In genomic region chr20:51985753-51986152, GRCh38 we compare ENCODE assay signal across 17 cellular contexts.
DNase-seq lines count a peak whose midpoint lies in the region; ATAC-seq and TF ChIP-seq lines count a peak whose summit lies in the region.
"Had no signal": no experiment of that assay in that cellular context is flagged by ENCODE, and none has a peak within 500 bp of the region (broad histone marks: within the 10 kb centered on the region; RNA-seq: fewer than 3 reads in every experiment).

No MANE protein-coding gene starts in this region.

- 100% methylated on average over 6 of the region's 11 CpGs for WGBS in mammary epithelial cell (ENCODE audit: low coverage, missing lambda C conversion rate)
- WGBS in transverse colon (ENCODE audit: low coverage in 1 of 2), 2 donors = 92 to 98% methylated on average over 8 to 11 of the region's 11 CpGs
- WGBS in psoas muscle, 3 donors = 94 to 95% (median 94%) methylated on average over 11 of the region's 11 CpGs

- POLR2A ChIA-PET in MCF 10A (lab: Yijun Ruan, JAX) = interaction anchor here (0.7 to 2.0 kb wide), 14 partner anchors 10 to 1028 kb away, joined by 3 to 11 read pairs (median 5); partner anchors contain the start of genes ATP9A, DPM1 and MOCS3

- no peak overlapping the region for H3K4me3 ChIP-seq in mammary epithelial cell (replicated peaks in 1 of 3; ENCODE audit: insufficient read depth in 1 of 3, low read depth in 2 of 3, low read length in 3 of 3)
- H3K4me3 ChIP-seq in breast epithelium = no peak overlapping the region
- H3K4me3 ChIP-seq in transverse colon = no peak overlapping the region
- no peak overlapping the region for H3K4me3 ChIP-seq in psoas muscle
- H3K4me3 ChIP-seq: thyroid gland had no signal

- no peak for TF ChIP-seq CTCF in MCF 10A (IDR thresholded peaks at IDR 0.05; ENCODE audit: unreplicated experiment)
- no peak for TF ChIP-seq CTCF in mammary epithelial cell (conservative IDR thresholded peaks at IDR 0.05 in 1 of 2, IDR thresholded peaks at IDR 0.05 in 1 of 2; ENCODE audit: extremely low read depth in 1 of 2, insufficient read depth in 1 of 2, low read depth in 1 of 2, low read length in 2 of 2)
- TF ChIP-seq CTCF in breast epithelium (IDR thresholded peaks at IDR 0.05) = no peak
- TF ChIP-seq CTCF in mesothelial cell of epicardium (IDR thresholded peaks at IDR 0.05; ENCODE audit: unreplicated experiment) = no peak
- no peak for TF ChIP-seq CTCF in transverse colon (IDR thresholded peaks at IDR 0.05)
- TF ChIP-seq CTCF in psoas muscle (IDR thresholded peaks at IDR 0.05) = no peak

- no peaks in the 10 kb centered on the region for H3K79me2 ChIP-seq in mammary epithelial cell (ENCODE audit: insufficient read depth, low read length)

- H3K27ac Mint-ChIP-seq in MCF 10A (ENCODE audit: low read depth, unreplicated experiment) (peak overlapping the region; percentile 93), mesothelial cell of epicardium (peak overlapping the region; percentile 87)
- H3K27ac Mint-ChIP-seq: activated CD4-positive, alpha-beta memory T cell treated with anti-CD3 and anti-CD28 coated beads, Interleukin-2, amount 10 ng/mL, durations not matched to agents 7 days and 5 days; CD4-positive, CD25-positive, alpha-beta regulatory T cell had no signal

- H3K9ac ChIP-seq in mammary epithelial cell (ENCODE audit: insufficient read depth, low read length) = no peak overlapping the region

- H2AFZ ChIP-seq in mammary epithelial cell (ENCODE audit: low read depth, low read length) = no peak overlapping the region

- CTCF ChIA-PET in MCF 10A (lab: Yijun Ruan, JAX) = interaction anchor here (0.5 to 3.0 kb wide), 12 partner anchors 8 to 652 kb away, joined by 3 to 15 read pairs (median 4); no protein-coding TSS in a partner anchor
- CTCF ChIA-PET in mammary epithelial cell (lab: Charles Lee; ENCODE audit: low non-redundant PET) = interaction anchor here (0.5 kb wide), 1 partner anchor 258 kb away, joined by 8 read pairs; no protein-coding TSS in a partner anchor

- peaks cover 13% of the 10 kb centered on the region for H3K4me1 ChIP-seq in mammary epithelial cell (ENCODE audit: insufficient read depth, low read length)
- no peaks in the 10 kb centered on the region for H3K4me1 ChIP-seq in breast epithelium
- H3K4me1 ChIP-seq in transverse colon = peaks cover 0 to 8% (median 0%) of the 10 kb centered on the region in 4 donors
- H3K4me1 ChIP-seq in psoas muscle = no peaks in the 10 kb centered on the region

- no peaks in the 10 kb centered on the region for H3K36me3 Mint-ChIP-seq in MCF 10A (ENCODE audit: insufficient read depth, unreplicated experiment)
- no peaks in the 10 kb centered on the region for H3K36me3 Mint-ChIP-seq in mesothelial cell of epicardium
- H3K36me3 Mint-ChIP-seq: CD4-positive, CD25-positive, alpha-beta regulatory T cell had no signal

- H3K4me3 Mint-ChIP-seq in MCF 10A (ENCODE audit: unreplicated experiment) = no peak overlapping the region
- H3K4me3 Mint-ChIP-seq in mesothelial cell of epicardium = no peak overlapping the region
- H3K4me3 Mint-ChIP-seq: activated CD4-positive, alpha-beta memory T cell treated with anti-CD3 and anti-CD28 coated beads, Interleukin-2, amount 10 ng/mL, durations not matched to agents 7 days and 5 days; CD4-positive, CD25-positive, alpha-beta regulatory T cell; central memory CD8-positive, alpha-beta T cell had no signal

- no peak for TF ChIP-seq EP300 in transverse colon (IDR thresholded peaks at IDR 0.05; ENCODE audit: low read depth)

- H3K27me3 ChIP-seq in mammary epithelial cell (ENCODE audit: insufficient read depth, low read length) (no peaks in the 10 kb centered on the region), breast epithelium (no peaks in the 10 kb centered on the region), transverse colon (no peaks in the 10 kb centered on the region), psoas muscle (ENCODE audit: insufficient read depth in 3 of 3, low read length in 2 of 3) (no peaks in the 10 kb centered on the region)
- H3K27me3 ChIP-seq: thyroid gland had no signal

- H3K27ac ChIP-seq in mammary epithelial cell (ENCODE audit: insufficient read depth, low read depth, low read length) (no peak overlapping the region), breast epithelium (peak overlapping the region; percentile 69 to 85), transverse colon (peak overlapping the region in 3 of 4 donors; percentile 32 to 61 (median 61)), psoas muscle (no peak overlapping the region)

- dilution Hi-C loops in mammary epithelial cell (cut with HindIII; ENCODE audit: low sequenced_read_pairs) = no loop called here

- no peaks in the 10 kb centered on the region for H4K20me1 ChIP-seq in mammary epithelial cell (ENCODE audit: insufficient read depth, low read length)

- in situ Hi-C loops in mammary epithelial cell (cut with MboI; ENCODE audit: low sequenced_read_pairs in 2 of 2) = no loop called here
- in situ Hi-C loops in transverse colon (cut with MboI; ENCODE audit: low pct_ligation_motif_present in 1 of 4, low pct_unique_long_range_greater_than_20kb in 1 of 4, low sequenced_read_pairs in 3 of 4) = no loop called here

- H3K9me3 Mint-ChIP-seq in MCF 10A (ENCODE audit: unreplicated experiment) = no peaks in the 10 kb centered on the region
- no peaks in the 10 kb centered on the region for H3K9me3 Mint-ChIP-seq in mesothelial cell of epicardium
- H3K9me3 Mint-ChIP-seq: activated CD4-positive, alpha-beta memory T cell treated with anti-CD3 and anti-CD28 coated beads, Interleukin-2, amount 10 ng/mL, durations not matched to agents 7 days and 5 days; central memory CD8-positive, alpha-beta T cell had no signal

- H3K4me1 Mint-ChIP-seq in MCF 10A (ENCODE audit: insufficient read depth, unreplicated experiment) (peaks cover 11% of the 10 kb centered on the region), mesothelial cell of epicardium (peaks cover 16% of the 10 kb centered on the region)
- H3K4me1 Mint-ChIP-seq: CD4-positive, CD25-positive, alpha-beta regulatory T cell; central memory CD8-positive, alpha-beta T cell had no signal

- H3K36me3 ChIP-seq in mammary epithelial cell (ENCODE audit: insufficient read depth, low read length) (no peaks in the 10 kb centered on the region), breast epithelium (no peaks in the 10 kb centered on the region), transverse colon (no peaks in the 10 kb centered on the region), psoas muscle (ENCODE audit: insufficient read depth in 1 of 2, low read depth in 1 of 2) (no peaks in the 10 kb centered on the region)
- H3K36me3 ChIP-seq: thyroid gland had no signal

- H3K4me2 ChIP-seq in mammary epithelial cell (ENCODE audit: insufficient read depth, low read depth, low read length) = no peak overlapping the region

- ATAC-seq in psoas muscle = no peak

- H3K27me3 Mint-ChIP-seq in MCF 10A (ENCODE audit: insufficient read depth, unreplicated experiment) (no peaks in the 10 kb centered on the region), mesothelial cell of epicardium (ENCODE audit: low read depth) (no peaks in the 10 kb centered on the region)
- H3K27me3 Mint-ChIP-seq: activated CD4-positive, alpha-beta memory T cell treated with anti-CD3 and anti-CD28 coated beads, Interleukin-2, amount 10 ng/mL, durations not matched to agents 7 days and 5 days; CD4-positive, CD25-positive, alpha-beta regulatory T cell; central memory CD8-positive, alpha-beta T cell had no signal

- H3K9me3 ChIP-seq in mammary epithelial cell (replicated peaks; ENCODE audit: insufficient read depth, low read length) (no peaks in the 10 kb centered on the region), breast epithelium (no peaks in the 10 kb centered on the region), transverse colon (no peaks in the 10 kb centered on the region), psoas muscle (no peaks in the 10 kb centered on the region)
- H3K9me3 ChIP-seq: thyroid gland had no signal

- intact Hi-C loops in MCF 10A (cut with micrococcal nuclease) = no loop called here
- intact Hi-C loops in mammary epithelial cell (cut with micrococcal nuclease) = loop anchor here (10.0 kb wide), 1 partner anchor 1001 kb away; no protein-coding TSS in a partner anchor
- intact Hi-C loops in breast epithelium (cut with DNase I; ENCODE audit: low total_unique reads) = no loop called here
- intact Hi-C loops in transverse colon (cut with DNase I; ENCODE audit: low total_unique reads) = no loop called here
- intact Hi-C loops in psoas muscle (cut with DNase I) = no loop called here

- no TSS peak for BruUV-seq in MCF 10A (replicated peaks; lab: Mats Ljungman, UMichigan)
- no TSS peak for BruUV-seq in mammary epithelial cell (replicated peaks; lab: Mats Ljungman, UMichigan)

- TF ChIP-seq POLR2A in breast epithelium (IDR thresholded peaks at IDR 0.05) = no peak
- TF ChIP-seq POLR2A in transverse colon (IDR thresholded peaks at IDR 0.05) = no peak

- DNase-seq in MCF 10A (ENCODE audit: unreplicated experiment) = no peak
- DNase-seq in mammary epithelial cell = no peak
- no peak for DNase-seq in breast epithelium (ENCODE audit: low spot score in 2 of 2)
- DNase-seq in mesothelial cell of epicardium (ENCODE audit: low spot score in 2 of 2, unreplicated experiment in 2 of 2) = no peak
- DNase-seq in transverse colon = no peak
- no peak for DNase-seq in stimulated activated CD4-positive, alpha-beta T cell treated with anti-CD3 and anti-CD28 coated beads, Interleukin-4, amount 100 ng/mL, for 4 hours
- no peak for DNase-seq in psoas muscle
- DNase-seq in activated CD4-positive, alpha-beta T cell treated with anti-CD3 and anti-CD28 coated beads, Interleukin-2, amount 50 U/mL, for 4 hours = no peak
- DNase-seq: 8988T; activated CD4-positive, alpha-beta memory T cell treated with anti-CD3 and anti-CD28 coated beads, Interleukin-2, amount 10 ng/mL, durations not matched to agents 7 days and 5 days; CD4-positive, CD25-positive, alpha-beta regulatory T cell; glutamatergic neuron; kidney; NCI-H187; NCI-H510A treated with DMSO at 0.1 percent for 48 hours; thyroid gland had no signal

Comparison
In these comparisons a context has a peak if more than half of its experiments do, and no peak if none do; other contexts are left out.
1. H3K27ac ChIP-seq: peak in breast epithelium (2 of 2) and transverse colon (3 of 4); none in mammary epithelial cell (single experiment) and psoas muscle (single experiment).